ENCODE assay signal across 29 cellular contexts in genomic region chr12:106049546-106049945, GRCh38.
"Had no signal": no experiment of that assay in that cellular context is flagged by ENCODE, and none has a peak within 500 bp of the region (broad histone marks: within the 10 kb centered on the region; RNA-seq: fewer than 3 reads in every experiment).

No MANE protein-coding gene starts in this region.

- H3K27me3 ChIP-seq: breast epithelium, foreskin keratinocyte, heart right ventricle, left lung, neural progenitor cell had no signal

- H3K36me3 Mint-ChIP-seq: activated CD4-positive, alpha-beta memory T cell treated with anti-CD3 and anti-CD28 coated beads for 36 hours; activated naive CD8-positive, alpha-beta T cell treated with anti-CD3 and anti-CD28 coated beads for 36 hours; natural killer cell; neural progenitor cell had no signal

- H3K4me1 Mint-ChIP-seq: activated CD4-positive, alpha-beta T cell treated with anti-CD3 and anti-CD28 coated beads, Interleukin-2, amount 10 ng/mL, durations not matched to agents 24 days and 14 days; activated naive CD8-positive, alpha-beta T cell treated with anti-CD3 and anti-CD28 coated beads for 36 hours; central memory CD8-positive, alpha-beta T cell; natural killer cell had no signal

- H3K27ac ChIP-seq: breast epithelium, coronary artery, foreskin keratinocyte, heart right ventricle, left lung, lower lobe of right lung, neural progenitor cell, thoracic aorta had no signal

- H3K4me3 ChIP-seq: breast epithelium, coronary artery, heart right ventricle, left lung, lower lobe of right lung, neural progenitor cell, thoracic aorta had no signal

- H3K4me1 ChIP-seq: breast epithelium, left lung, lower lobe of right lung, neural progenitor cell had no signal

- H3K9me3 ChIP-seq: breast epithelium, left lung, lower lobe of right lung, thoracic aorta had no signal

- H3K36me3 ChIP-seq: breast epithelium, heart right ventricle, left lung, lower lobe of right lung, neural progenitor cell, thoracic aorta had no signal

- H3K27ac Mint-ChIP-seq: activated CD4-positive, alpha-beta memory T cell treated with anti-CD3 and anti-CD28 coated beads for 36 hours; activated CD4-positive, alpha-beta T cell treated with anti-CD3 and anti-CD28 coated beads, Interleukin-2, amount 10 ng/mL, durations not matched to agents 24 days and 14 days; activated naive CD4-positive, alpha-beta T cell treated with anti-CD3 and anti-CD28 coated beads for 36 hours; activated naive CD8-positive, alpha-beta T cell treated with anti-CD3 and anti-CD28 coated beads for 36 hours; activated T-helper 1 cell treated with anti-CD3 and anti-CD28 coated beads, Interleukin-12 subunit alpha, Interleukin-12 subunit beta, Interleukin-2, Interleukin-4 antibody, amounts not matched to agents 30 ng/mL and 10 ng/mL and 1 ng/mL, durations not matched to agents 14 hours and 24 hours and 36 hours; natural killer cell; neural progenitor cell; T-helper 1 cell treated with Interleukin-12 subunit alpha and Interleukin-12 subunit beta and Interleukin-4 antibody, amounts not matched to agents 30 μg/mL and 1 μg/mL, for 36 hours had no signal

- H3K9me3 Mint-ChIP-seq: activated CD4-positive, alpha-beta memory T cell treated with anti-CD3 and anti-CD28 coated beads for 36 hours; activated CD4-positive, alpha-beta T cell treated with anti-CD3 and anti-CD28 coated beads, Interleukin-2, amount 10 ng/mL, durations not matched to agents 24 days and 14 days; activated naive CD4-positive, alpha-beta T cell treated with anti-CD3 and anti-CD28 coated beads for 36 hours; activated T-helper 1 cell treated with anti-CD3 and anti-CD28 coated beads, Interleukin-12 subunit alpha, Interleukin-12 subunit beta, Interleukin-2, Interleukin-4 antibody, amounts not matched to agents 30 ng/mL and 10 ng/mL and 1 ng/mL, durations not matched to agents 14 hours and 24 hours and 36 hours; natural killer cell; T-helper 1 cell treated with Interleukin-12 subunit alpha and Interleukin-12 subunit beta and Interleukin-4 antibody, amounts not matched to agents 30 μg/mL and 1 μg/mL, for 36 hours had no signal

- H3K4me3 Mint-ChIP-seq: activated CD4-positive, alpha-beta memory T cell treated with anti-CD3 and anti-CD28 coated beads for 36 hours; activated CD4-positive, alpha-beta T cell treated with anti-CD3 and anti-CD28 coated beads, Interleukin-2, amount 10 ng/mL, durations not matched to agents 24 days and 14 days; activated naive CD4-positive, alpha-beta T cell treated with anti-CD3 and anti-CD28 coated beads for 36 hours; activated naive CD8-positive, alpha-beta T cell treated with anti-CD3 and anti-CD28 coated beads for 36 hours; activated T-helper 1 cell treated with anti-CD3 and anti-CD28 coated beads, Interleukin-12 subunit alpha, Interleukin-12 subunit beta, Interleukin-2, Interleukin-4 antibody, amounts not matched to agents 30 ng/mL and 10 ng/mL and 1 ng/mL, durations not matched to agents 14 hours and 24 hours and 36 hours; central memory CD8-positive, alpha-beta T cell; natural killer cell; neural progenitor cell; T-helper 1 cell treated with Interleukin-12 subunit alpha and Interleukin-12 subunit beta and Interleukin-4 antibody, amounts not matched to agents 30 μg/mL and 1 μg/mL, for 36 hours had no signal

- ATAC-seq: esophagus mucosa, foreskin keratinocyte, left lung, lower lobe of right lung, natural killer cell, right cardiac atrium had no signal

- DNase-seq: activated CD4-positive, alpha-beta memory T cell treated with anti-CD3 and anti-CD28 coated beads for 36 hours; activated CD4-positive, alpha-beta T cell treated with anti-CD3 and anti-CD28 coated beads, Interleukin-2, amount 10 ng/mL, durations not matched to agents 24 days and 14 days; activated CD4-positive, CD25-positive, alpha-beta regulatory T cell treated with anti-CD3 and anti-CD28 coated beads, Interleukin-2, amount 50 U/mL, for 72 hours; activated CD8-positive, alpha-beta memory T cell treated with anti-CD3 and anti-CD28 coated beads, Interleukin-2, amount 50 U/mL, for 4 hours; activated effector memory CD4-positive, alpha-beta T cell treated with anti-CD3 and anti-CD28 coated beads, Interleukin-2, amount 50 U/mL, for 16 hours; activated naive CD4-positive, alpha-beta T cell treated with anti-CD3 and anti-CD28 coated beads for 36 hours; activated naive CD8-positive, alpha-beta T cell treated with anti-CD3 and anti-CD28 coated beads for 36 hours; activated T-cell treated with anti-CD3 and anti-CD28 coated beads, Interleukin-2, amount 50 U/mL, for 1 hour; foreskin keratinocyte; heart right ventricle; kidney glomerular epithelial cell; lower lobe of right lung; mesenchymal stem cell; natural killer cell; right cardiac atrium; stimulated activated CD4-positive, alpha-beta T cell treated with anti-CD3 and anti-CD28 coated beads, Interleukin-2, amount 100 ng/mL, for 48 hours; stimulated activated naive CD4-positive, alpha-beta T cell treated with Interleukin-2 at 50 U/mL for 16 hours; SW 1271; T-helper 9 cell; trophoblast cell had no signal
